In genomic region chr3:133779626-133780203, GRCh38 we compare ENCODE assay signal across 2 cellular contexts.
TF ChIP-seq lines count a peak whose summit lies in the region.

No MANE protein-coding gene starts in this region.

TF ChIP-seq in K562, 482 proteins besides CTCF, POLR2A, EP300 and RAD21:
- no peak for TF ChIP-seq CEBPZ (IDR thresholded peaks at IDR 0.05; ENCODE audit: borderline replicate concordance, low read depth, low read length)
- no peak for TF ChIP-seq MXD1 (CRISPR knock-in tag; IDR thresholded peaks at IDR 0.05; ENCODE audit: borderline replicate concordance, poor library complexity, severe bottlenecking)
- no peak for TF ChIP-seq NFIX (CRISPR knock-in tag; IDR thresholded peaks at IDR 0.05; ENCODE audit: low read depth)
- TF ChIP-seq HNRNPH1 (optimal IDR thresholded peaks at IDR 0.05; ENCODE audit: low read depth, low read length) = no peak
- 0 out of 2 replicates have a peak, but pooled peaks have one; percentile 17 for TF ChIP-seq TAL1 (IDR thresholded peaks at IDR 0.05)
- TF ChIP-seq NR3C1 (CRISPR knock-in tag; IDR thresholded peaks at IDR 0.05) = no peak
- no peak for TF ChIP-seq ELF1 (tag; IDR thresholded peaks at IDR 0.05)

TF ChIP-seq in HepG2, 621 proteins besides CTCF, POLR2A, EP300 and RAD21:
- TF ChIP-seq RBM39 (IDR thresholded peaks at IDR 0.05; ENCODE audit: low read depth, low read length, poor library complexity, severe bottlenecking) = no peak
- no peak for TF ChIP-seq ZNF710 (CRISPR knock-in tag; IDR thresholded peaks at IDR 0.05; ENCODE audit: borderline replicate concordance)
- peak; percentile 96 for TF ChIP-seq RBM22 (optimal IDR thresholded peaks at IDR 0.05; ENCODE audit: low read length)
- TF ChIP-seq POLR2G (IDR thresholded peaks at IDR 0.05; ENCODE audit: low read depth, low read length) = peak; percentile 67
- TF ChIP-seq PHF5A (CRISPR knock-in tag; IDR thresholded peaks at IDR 0.05; ENCODE audit: low read depth, unreplicated experiment) = peak; percentile 23
- TF ChIP-seq ZNF775 (CRISPR knock-in tag; IDR thresholded peaks at IDR 0.05; ENCODE audit: borderline replicate concordance) = 0 out of 2 replicates have a peak, but pooled peaks have one; percentile 61
- TF ChIP-seq RBFOX2 (IDR thresholded peaks at IDR 0.05; ENCODE audit: low read depth, low read length) = peak; percentile 44; the same call in 1 of the 2 replicates
- TF ChIP-seq CREB1 (IDR thresholded peaks at IDR 0.05) = no peak
- 0 out of 2 replicates have a peak, but pooled peaks have one; percentile 7 for TF ChIP-seq CREB1 (CRISPR knock-in tag; IDR thresholded peaks at IDR 0.05)
- peak; percentile 41 for TF ChIP-seq AGO2 (optimal IDR thresholded peaks at IDR 0.05; ENCODE audit: low read depth, low read length)
- peak; percentile 34; the same call in 1 of the 2 replicates for TF ChIP-seq NFIC (IDR thresholded peaks at IDR 0.05; ENCODE audit: low read length)
- TF ChIP-seq ZBTB33 (CRISPR knock-in tag; IDR thresholded peaks at IDR 0.05) = no peak
- peak; percentile 73 for TF ChIP-seq POLR2AphosphoS5 (IDR thresholded peaks at IDR 0.05; ENCODE audit: low read depth, low read length)
